Comparison of ENCODE assay signal across 15 cellular contexts in genomic region chr4:102196221-102196620, GRCh38.
DNase-seq lines count a peak whose midpoint lies in the region; ATAC-seq and TF ChIP-seq lines count a peak whose summit lies in the region.
"Had no signal": no experiment of that assay in that cellular context is flagged by ENCODE, and none has a peak within 500 bp of the region (broad histone marks: within the 10 kb centered on the region; RNA-seq: fewer than 3 reads in every experiment).

No MANE protein-coding gene starts in this region.

- 53% methylated on average over 3 of the region's 3 CpGs for WGBS in mammary epithelial cell (ENCODE audit: low coverage, missing lambda C conversion rate)
- 51% methylated on average over 3 of the region's 3 CpGs for WGBS in aorta, 2 donors

- H3K36me3 ChIP-seq in mammary epithelial cell (ENCODE audit: insufficient read depth, low read length), result no peaks in the 10 kb centered on the region
- H3K36me3 ChIP-seq in neural progenitor cell, result no peaks in the 10 kb centered on the region
- H3K36me3 ChIP-seq in aorta (ENCODE audit: control insufficient read depth in 1 of 2, insufficient read depth in 2 of 2, low read length in 1 of 2), result no peaks in the 10 kb centered on the region
- H3K36me3 ChIP-seq: thoracic aorta had no signal

- H3K9me3 ChIP-seq in mammary epithelial cell (replicated peaks; ENCODE audit: insufficient read depth, low read length) (no peaks in the 10 kb centered on the region), neural progenitor cell (ENCODE audit: low read depth) (no peaks in the 10 kb centered on the region), aorta (ENCODE audit: control insufficient read depth, low read length) (no peaks in the 10 kb centered on the region)
- H3K9me3 ChIP-seq: thoracic aorta had no signal

- intact Hi-C loops in mammary epithelial cell (cut with micrococcal nuclease) (no loop called here), aorta (cut with DNase I) (no loop called here)

- no TSS peak for BruUV-seq in mammary epithelial cell (replicated peaks; lab: Mats Ljungman, UMichigan)

- no peaks in the 10 kb centered on the region for H3F3A ChIP-seq in neural progenitor cell (ENCODE audit: low read depth)

- H3K79me2 ChIP-seq in mammary epithelial cell (ENCODE audit: insufficient read depth, low read length) (no peaks in the 10 kb centered on the region), neural progenitor cell (ENCODE audit: low read depth) (no peaks in the 10 kb centered on the region)

- no peaks in the 10 kb centered on the region for H3K36me3 Mint-ChIP-seq in neural progenitor cell
- no peaks in the 10 kb centered on the region for H3K36me3 Mint-ChIP-seq in chondrocyte (ENCODE audit: low read depth)
- H3K36me3 Mint-ChIP-seq: CD8-positive, alpha-beta memory T cell had no signal

- H2AFZ ChIP-seq in mammary epithelial cell (ENCODE audit: low read depth, low read length), result no peak overlapping the region
- no peak overlapping the region for H2AFZ ChIP-seq in neural progenitor cell (replicated peaks)

- H3K4me1 ChIP-seq in mammary epithelial cell (ENCODE audit: insufficient read depth, low read length) (peaks cover 5% of the 10 kb centered on the region), neural progenitor cell (no peaks in the 10 kb centered on the region), aorta (ENCODE audit: control insufficient read depth in 1 of 2, insufficient read depth in 2 of 2, low read length in 2 of 2) (no peaks in the 10 kb centered on the region)

- H3K9ac ChIP-seq in mammary epithelial cell (ENCODE audit: insufficient read depth, low read length) (no peak overlapping the region), neural progenitor cell (no peak overlapping the region)

- H3K27me3 ChIP-seq in mammary epithelial cell (ENCODE audit: insufficient read depth, low read length) (no peaks in the 10 kb centered on the region), neural progenitor cell (no peaks in the 10 kb centered on the region), aorta (ENCODE audit: control insufficient read depth in 1 of 2, insufficient read depth in 2 of 2, low read length in 1 of 2) (no peaks in the 10 kb centered on the region)

- H3K4me3 Mint-ChIP-seq in neural progenitor cell, result no peak overlapping the region
- no peak overlapping the region for H3K4me3 Mint-ChIP-seq in chondrocyte (ENCODE audit: unreplicated experiment)
- H3K4me3 Mint-ChIP-seq: CD8-positive, alpha-beta memory T cell had no signal

- dilution Hi-C loops in mammary epithelial cell (cut with HindIII; ENCODE audit: low sequenced_read_pairs), result no loop called here

- no peak overlapping the region for H3K27ac Mint-ChIP-seq in neural progenitor cell
- no peak overlapping the region for H3K27ac Mint-ChIP-seq in chondrocyte (ENCODE audit: unreplicated experiment)

- H3K27ac ChIP-seq in mammary epithelial cell (ENCODE audit: insufficient read depth, low read depth, low read length) (no peak overlapping the region), neural progenitor cell (no peak overlapping the region), aorta (ENCODE audit: low read depth in 1 of 2, low read length in 2 of 2) (no peak overlapping the region)
- H3K27ac ChIP-seq: thoracic aorta had no signal

- H3K4me1 Mint-ChIP-seq in neural progenitor cell, result no peaks in the 10 kb centered on the region
- H3K4me1 Mint-ChIP-seq in chondrocyte (ENCODE audit: low read depth), result no peaks in the 10 kb centered on the region
- H3K4me1 Mint-ChIP-seq: CD8-positive, alpha-beta memory T cell had no signal

- H4K20me1 ChIP-seq in mammary epithelial cell (ENCODE audit: insufficient read depth, low read length) (no peaks in the 10 kb centered on the region), neural progenitor cell (ENCODE audit: low read depth) (no peaks in the 10 kb centered on the region)

- in situ Hi-C loops in mammary epithelial cell (cut with MboI; ENCODE audit: low sequenced_read_pairs in 2 of 2), result no loop called here

- DNase-seq in GM03348 (ENCODE audit: low spot score), result peak; percentile 55
- DNase-seq in NCI-H82 (lab: John Stamatoyannopoulos, UW), result peak; percentile 83
- peak; percentile 37 for DNase-seq in mammary epithelial cell
- DNase-seq in neural progenitor cell (ENCODE audit: low spot score), result peak; percentile 12
- no peak for DNase-seq in aorta
- no peak for DNase-seq in chondrocyte (ENCODE audit: low spot score)
- DNase-seq: activated effector memory CD4-positive, alpha-beta T cell treated with anti-CD3 and anti-CD28 coated beads, Interleukin-2, amount 50 U/mL, for 16 hours; CD8-positive, alpha-beta memory T cell; glutamatergic neuron; NCI-H1694; NK-92 treated with Interleukin-12 subunit alpha and Interleukin-12 subunit beta, amount 100 ng/mL, for 24 hours; SW 1271 had no signal

- H3K9me3 Mint-ChIP-seq in neural progenitor cell (peaks cover 3% of the 10 kb centered on the region), chondrocyte (ENCODE audit: low read depth) (no peaks in the 10 kb centered on the region)

- H3K27me3 Mint-ChIP-seq in neural progenitor cell (ENCODE audit: insufficient read depth, low read depth), result no peaks in the 10 kb centered on the region
- H3K27me3 Mint-ChIP-seq in chondrocyte (ENCODE audit: low read depth), result no peaks in the 10 kb centered on the region

- no peak for TF ChIP-seq CTCF in mammary epithelial cell (conservative IDR thresholded peaks at IDR 0.05 in 1 of 2, IDR thresholded peaks at IDR 0.05 in 1 of 2; ENCODE audit: extremely low read depth in 1 of 2, insufficient read depth in 1 of 2, low read depth in 1 of 2, low read length in 2 of 2)
- no peak for TF ChIP-seq CTCF in neural progenitor cell (IDR thresholded peaks at IDR 0.05)
- no peak for TF ChIP-seq CTCF in chondrocyte (IDR thresholded peaks at IDR 0.05)

- no peak overlapping the region for H3K4me2 ChIP-seq in mammary epithelial cell (ENCODE audit: insufficient read depth, low read depth, low read length)
- no peak overlapping the region for H3K4me2 ChIP-seq in neural progenitor cell

- ATAC-seq in HG02759 (IDR thresholded peaks at IDR 0.05; ENCODE audit: unreplicated experiment) (no peak), aorta (ENCODE audit: low FRiP score) (no peak), GM21526 (IDR thresholded peaks at IDR 0.05; ENCODE audit: low FRiP score, unreplicated experiment) (no peak)

- CTCF ChIA-PET in mammary epithelial cell (lab: Charles Lee; ENCODE audit: low non-redundant PET), result no interaction called here

- H3K4me3 ChIP-seq in mammary epithelial cell (replicated peaks in 1 of 3; ENCODE audit: insufficient read depth in 1 of 3, low read depth in 2 of 3, low read length in 3 of 3), result no peak overlapping the region
- H3K4me3 ChIP-seq in neural progenitor cell, result no peak overlapping the region
- H3K4me3 ChIP-seq in aorta (ENCODE audit: low read length in 2 of 2), result no peak overlapping the region
- H3K4me3 ChIP-seq: thoracic aorta had no signal

Comparison
In these comparisons a context has a peak if more than half of its experiments do, and no peak if none do; other contexts are left out.
1. DNase-seq: peak in GM03348 (single experiment), NCI-H82 (single experiment), mammary epithelial cell (single experiment) and neural progenitor cell (single experiment); none in aorta (0 of 2) and chondrocyte (single experiment).